In genomic region chr1:2375246-2375922, GRCh38 we compare ENCODE assay signal across 24 cellular contexts. TPM values are rescaled to one million over a fixed set of nuclear protein-coding genes. Genes with fewer than 3 reads are reported as not detected.
A peak's percentile ranks its signal among the peaks of the same experiment; 100 is the strongest.
DNase-seq lines count a peak whose midpoint lies in the region; ATAC-seq, FAIRE-seq and TF ChIP-seq lines count a peak whose summit lies in the region.
"Had no signal": no experiment of that assay in that cellular context is flagged by ENCODE, and none has a peak within 500 bp of the region (broad histone marks: within the 10 kb centered on the region; RNA-seq: fewer than 3 reads in every experiment).

No MANE protein-coding gene starts in this region.

- peaks cover 0 to 51% of the 10 kb centered on the region in 2 experiments; a peak in 1 of 5 replicates for H3K4me1 ChIP-seq in K562 (replicated peaks in 1 of 2; ENCODE audit: control insufficient read depth in 2 of 2, insufficient read depth in 2 of 2, low read length in 2 of 2)
- no peaks in the 10 kb centered on the region for H3K4me1 ChIP-seq in neural progenitor cell
- H3K4me1 ChIP-seq: gastroesophageal sphincter, tibial nerve had no signal

- no peak overlapping the region for H3K27ac ChIP-seq in K562 (ENCODE audit: extremely low read depth, low read depth, low read length)
- H3K27ac ChIP-seq in neural progenitor cell, result no peak overlapping the region
- H3K27ac ChIP-seq: gastroesophageal sphincter, tibial nerve had no signal

- H3K27me3 ChIP-seq in K562 (ENCODE audit: control insufficient read depth in 2 of 2, insufficient read depth in 2 of 2, low read length in 2 of 2) (peaks cover 66 to 99% of the 10 kb centered on the region in 2 experiments), neural progenitor cell (no peaks in the 10 kb centered on the region)
- H3K27me3 ChIP-seq: gastroesophageal sphincter, tibial nerve had no signal

- no peak overlapping the region for H2AFZ ChIP-seq in K562 (ENCODE audit: low read depth, low read length)
- no peak overlapping the region for H2AFZ ChIP-seq in neural progenitor cell (replicated peaks)

- POLR2A ChIA-PET in K562 (lab: Yijun Ruan, JAX), result no interaction called here

- intact Hi-C loops in natural killer cell (cut with micrococcal nuclease), result no loop called here
- intact Hi-C loops in K562 (cut with micrococcal nuclease), result loop anchor here (10.0 kb wide), 1 partner anchor 61 kb away; no protein-coding TSS in a partner anchor

- no peak for TF ChIP-seq POLR2A in K562 (conservative IDR thresholded peaks at IDR 0.05)

- no peak overlapping the region for H3K4me3 Mint-ChIP-seq in natural killer cell treated with Interleukin-12 subunit alpha and Interleukin-12 subunit beta and Interleukin-15 and Interleukin-18, amount 100 ng/mL, for 72 hours
- no peak overlapping the region for H3K4me3 Mint-ChIP-seq in natural killer cell
- no peak overlapping the region for H3K4me3 Mint-ChIP-seq in neural progenitor cell
- H3K4me3 Mint-ChIP-seq: activated naive CD4-positive, alpha-beta T cell treated with anti-CD3 and anti-CD28 coated beads, Interleukin-2, amount 10 ng/mL, durations not matched to agents 7 days and 5 days; T-cell had no signal

- no peaks in the 10 kb centered on the region for H3K4me1 Mint-ChIP-seq in natural killer cell treated with Interleukin-12 subunit alpha and Interleukin-12 subunit beta and Interleukin-15 and Interleukin-18, amount 100 ng/mL, for 72 hours (ENCODE audit: low read depth in 2 of 2)
- no peaks in the 10 kb centered on the region for H3K4me1 Mint-ChIP-seq in natural killer cell
- H3K4me1 Mint-ChIP-seq in neural progenitor cell, result peaks cover 4% of the 10 kb centered on the region
- H3K4me1 Mint-ChIP-seq: activated naive CD4-positive, alpha-beta T cell treated with anti-CD3 and anti-CD28 coated beads, Interleukin-2, amount 10 ng/mL, durations not matched to agents 7 days and 5 days; T-cell had no signal

- no peaks in the 10 kb centered on the region for H3K36me3 ChIP-seq in K562 (ENCODE audit: control insufficient read depth, insufficient read depth, low read length)
- H3K36me3 ChIP-seq in neural progenitor cell, result no peaks in the 10 kb centered on the region

- H4K20me1 ChIP-seq in K562 (replicated peaks; ENCODE audit: control insufficient read depth, insufficient read depth, low read length), result peaks cover 10% of the 10 kb centered on the region
- H4K20me1 ChIP-seq in neural progenitor cell (ENCODE audit: low read depth), result no peaks in the 10 kb centered on the region

- no peak for TF ChIP-seq EP300 in K562 (IDR thresholded peaks at IDR 0.05; ENCODE audit: low read length)

- H3K9me3 ChIP-seq in K562 (replicated peaks; ENCODE audit: control insufficient read depth, insufficient read depth, low read depth, low read length) (no peaks in the 10 kb centered on the region), neural progenitor cell (ENCODE audit: low read depth) (no peaks in the 10 kb centered on the region)
- H3K9me3 ChIP-seq: gastroesophageal sphincter, tibial nerve had no signal

- H3K4me3 ChIP-seq in K562, result no peak overlapping the region
- no peak overlapping the region for H3K4me3 ChIP-seq in neural progenitor cell
- H3K4me3 ChIP-seq: gastroesophageal sphincter, lung, tibial nerve had no signal

- no peaks in the 10 kb centered on the region for H3K79me2 ChIP-seq in K562 (ENCODE audit: control insufficient read depth, insufficient read depth, low read length)
- H3K79me2 ChIP-seq in neural progenitor cell (ENCODE audit: low read depth), result no peaks in the 10 kb centered on the region

- no peak overlapping the region for H3K4me2 ChIP-seq in K562 (ENCODE audit: insufficient read depth, low read length)
- no peak overlapping the region for H3K4me2 ChIP-seq in neural progenitor cell

- H3K9me1 ChIP-seq in K562 (ENCODE audit: control insufficient read depth, insufficient read depth, low read length), result no peaks in the 10 kb centered on the region

- no peak for TF ChIP-seq RAD21 in K562 (CRISPR knock-in tag; conservative IDR thresholded peaks at IDR 0.05 in 1 of 2, IDR thresholded peaks at IDR 0.05 in 1 of 2)

- H3K27ac Mint-ChIP-seq in natural killer cell treated with Interleukin-12 subunit alpha and Interleukin-12 subunit beta and Interleukin-15 and Interleukin-18, amount 100 ng/mL, for 72 hours, result no peak overlapping the region
- H3K27ac Mint-ChIP-seq in natural killer cell (no peak overlapping the region), neural progenitor cell (no peak overlapping the region)
- H3K27ac Mint-ChIP-seq: activated naive CD4-positive, alpha-beta T cell treated with anti-CD3 and anti-CD28 coated beads, Interleukin-2, amount 10 ng/mL, durations not matched to agents 7 days and 5 days; T-cell had no signal

- 2% methylated on average over 21 of the region's 23 CpGs for WGBS in K562 (ENCODE audit: insufficient coverage, low coverage, missing lambda C conversion rate)

- FAIRE-seq in K562 (lab: Jason Lieb, UNC), result no peak
- FAIRE-seq in HTR-8/SVneo (lab: Jason Lieb, UNC), result no peak
- FAIRE-seq: endothelial cell of umbilical vein, islet of Langerhans had no signal

- H3K27me3 Mint-ChIP-seq in natural killer cell treated with Interleukin-12 subunit alpha and Interleukin-12 subunit beta and Interleukin-15 and Interleukin-18, amount 100 ng/mL, for 72 hours, result no peaks in the 10 kb centered on the region
- H3K27me3 Mint-ChIP-seq in natural killer cell (ENCODE audit: low read depth in 2 of 2) (no peaks in the 10 kb centered on the region), neural progenitor cell (ENCODE audit: insufficient read depth, low read depth) (peaks cover 2% of the 10 kb centered on the region)
- H3K27me3 Mint-ChIP-seq: activated naive CD4-positive, alpha-beta T cell treated with anti-CD3 and anti-CD28 coated beads, Interleukin-2, amount 10 ng/mL, durations not matched to agents 7 days and 5 days; T-cell had no signal

- BruUV-seq in K562 (replicated peaks; lab: Mats Ljungman, UMichigan), result no TSS peak

- CTCF ChIA-PET in K562 (lab: Yijun Ruan, JAX; ENCODE audit: low intra/inter-chr PET ratio), result no interaction called here

- no peak for ATAC-seq in natural killer cell treated with Interleukin-12 subunit alpha and Interleukin-12 subunit beta and Interleukin-15 and Interleukin-18, amount 100 ng/mL, for 72 hours
- ATAC-seq in natural killer cell (no peak), K562 (no peak; the same call in 2 of the 3 replicates)
- ATAC-seq: gastroesophageal sphincter, T-cell had no signal

- in situ Hi-C loops in K562 (cut with MboI), result loop anchor here (10.0 kb wide), 1 partner anchor 181 kb away; the partner anchor contains the start of gene FAAP20

- H3K36me3 Mint-ChIP-seq in natural killer cell treated with Interleukin-12 subunit alpha and Interleukin-12 subunit beta and Interleukin-15 and Interleukin-18, amount 100 ng/mL, for 72 hours, result no peaks in the 10 kb centered on the region
- H3K36me3 Mint-ChIP-seq in natural killer cell, result no peaks in the 10 kb centered on the region
- peaks cover 6% of the 10 kb centered on the region for H3K36me3 Mint-ChIP-seq in neural progenitor cell
- H3K36me3 Mint-ChIP-seq: activated naive CD4-positive, alpha-beta T cell treated with anti-CD3 and anti-CD28 coated beads, Interleukin-2, amount 10 ng/mL, durations not matched to agents 7 days and 5 days had no signal

- TF ChIP-seq CTCF in natural killer cell (IDR thresholded peaks at IDR 0.05) (no peak), K562 (IDR thresholded peaks at IDR 0.05 in 2 of 3, conservative IDR thresholded peaks at IDR 0.05 in 1 of 3; ENCODE audit: insufficient read depth in 2 of 3, low read depth in 1 of 3, low read length in 3 of 3) (no peak), neural progenitor cell (IDR thresholded peaks at IDR 0.05) (no peak)

- H3F3A ChIP-seq in neural progenitor cell (ENCODE audit: low read depth), result no peaks in the 10 kb centered on the region

- peak; percentile 57 for DNase-seq in natural killer cell treated with Interleukin-12 subunit alpha and Interleukin-12 subunit beta and Interleukin-15 and Interleukin-18, amount 100 ng/mL, for 72 hours (ENCODE audit: low spot score)
- DNase-seq in natural killer cell (no peak), K562 (ENCODE audit: extremely low read depth in 1 of 4, low spot score in 3 of 4) (no peak), neural progenitor cell (ENCODE audit: low spot score) (no peak), DMS53 (lab: John Stamatoyannopoulos, UW) (no peak), NCI-H524 (lab: John Stamatoyannopoulos, UW) (no peak), NCI-H1694 treated with DMSO at 0.1 percent for 48 hours (lab: John Stamatoyannopoulos, UW) (no peak), HTR-8/SVneo (ENCODE audit: insufficient read length, low spot score) (no peak)
- DNase-seq: activated CD4-positive, alpha-beta T cell treated with anti-CD3 and anti-CD28 coated beads, Interleukin-2, amount 50 U/mL, for 4 hours; activated CD4-positive, CD25-positive, alpha-beta regulatory T cell; activated naive CD4-positive, alpha-beta T cell treated with anti-CD3 and anti-CD28 coated beads, Interleukin-2, amount 10 ng/mL, durations not matched to agents 7 days and 5 days; amniotic stem cell; C1 segment of cervical spinal cord; DMS79 treated with DMSO at 0.1 percent for 48 hours; HCEC 1CT; NCI-H146; NCI-H510A treated with DMSO at 0.1 percent for 48 hours; stimulated activated CD8-positive, alpha-beta memory T cell treated with anti-CD3 and anti-CD28 coated beads, Interleukin-4, amount 100 ng/mL, for 48 hours; T-cell had no signal

- H3K9ac ChIP-seq in K562 (ENCODE audit: insufficient read depth in 1 of 2, low read depth in 2 of 2, low read length in 2 of 2) (peak overlapping the region in 1 of 2 experiments; percentile 33; a peak in 1 of 4 replicates), neural progenitor cell (peak overlapping the region; percentile 55)

- H3K9me3 Mint-ChIP-seq in natural killer cell treated with Interleukin-12 subunit alpha and Interleukin-12 subunit beta and Interleukin-15 and Interleukin-18, amount 100 ng/mL, for 72 hours, result no peaks in the 10 kb centered on the region
- H3K9me3 Mint-ChIP-seq in natural killer cell, result no peaks in the 10 kb centered on the region
- H3K9me3 Mint-ChIP-seq in neural progenitor cell, result no peaks in the 10 kb centered on the region
- H3K9me3 Mint-ChIP-seq: activated naive CD4-positive, alpha-beta T cell treated with anti-CD3 and anti-CD28 coated beads, Interleukin-2, amount 10 ng/mL, durations not matched to agents 7 days and 5 days; T-cell had no signal

RNA-seq across cellular contexts. Expression of gene MORN1, which starts 16.0 kb away (rescaled TPM):
- 1 to 10 TPM; 4.0 to 7.5 TPM for total RNA-seq in natural killer cell treated with Interleukin-12 subunit alpha and Interleukin-12 subunit beta and Interleukin-15 and Interleukin-18, amount 100 ng/mL, for 72 hours
- total RNA-seq in natural killer cell (1 to 10 TPM; 8.0 to 9.3 (median 8.8) TPM), K562 (2014; rRNA removed) (6.1 and 9.3 TPM in 2 replicates), K562 (2014; rRNA removed; fragmentation: Illumina TruSeq; extraction: Trizol) (2.3 and 2.9 TPM in 2 replicates), K562 (2015; rRNA removed; fragmentation: Illumina TruSeq; extraction: Trizol) (4.7 and 5.5 TPM in 2 replicates), K562 (2021) (5.1 and 7.6 TPM in 2 replicates), neural progenitor cell (ENCODE audit: low replicate concordance) (7.0 and 15.5 TPM in 2 replicates)
- total RNA-seq in K562 (2011; cell fraction: chromatin; rRNA removed; ENCODE audit: low replicate concordance), result 24.9 and 49.4 TPM in 2 replicates
- 26.6 and 36.7 TPM in 2 replicates for total RNA-seq in K562 (2011; cell fraction: nucleolus; rRNA removed)
- total RNA-seq in K562 (2011; cell fraction: nucleoplasm; rRNA removed), result 26.9 and 29.6 TPM in 2 replicates
- polyA plus RNA-seq in K562 (2011; rRNA removed) (3.9 and 4.4 TPM in 2 replicates), K562 (2014; fragmentation: Illumina TruSeq; extraction: Trizol) (1.8 and 2.7 TPM in 2 replicates), K562 (2014; fragmentation: Nextera tagmentation; extraction: Ambion mirVana) (under 1 TPM; 0.24 to 0.35 TPM), K562 (2014; rRNA removed) (4.2 and 5.8 TPM in 2 replicates)
- 4.3 and 4.7 TPM in 2 replicates for polyA plus RNA-seq in K562 (2011; cell fraction: cytosol; rRNA removed)
- polyA plus RNA-seq in K562 (2011; cell fraction: nucleus; rRNA removed), result 10.6 and 16.9 TPM in 2 replicates
- 3.6 and 6.3 TPM in 2 replicates for polyA plus RNA-seq in K562 (2012)
- polyA minus RNA-seq in K562 (2011; rRNA and poly(A)+ RNA removed), result 5.5 and 9.6 TPM in 2 replicates
- 4.8 and 5.6 TPM in 2 replicates for polyA minus RNA-seq in K562 (2011; cell fraction: cytosol; rRNA and poly(A)+ RNA removed)
- polyA minus RNA-seq in K562 (2011; cell fraction: nucleus; rRNA and poly(A)+ RNA removed), result 11.7 and 12.0 TPM in 2 replicates

RNA-seq across cellular contexts. Expression of gene RER1, which starts 16.3 kb away (rescaled TPM):
- total RNA-seq in natural killer cell treated with Interleukin-12 subunit alpha and Interleukin-12 subunit beta and Interleukin-15 and Interleukin-18, amount 100 ng/mL, for 72 hours, result 100 to 1,000 TPM; 139 to 161 TPM
- total RNA-seq in natural killer cell (10 to 100 TPM; 89.2 to 98.9 (median 91.9) TPM), K562 (2014; rRNA removed) (63.1 and 109 TPM in 2 replicates), K562 (2014; rRNA removed; fragmentation: Illumina TruSeq; extraction: Trizol) (183 and 211 TPM in 2 replicates), K562 (2015; rRNA removed; fragmentation: Illumina TruSeq; extraction: Trizol) (146 and 153 TPM in 2 replicates), K562 (2021) (219 and 235 TPM in 2 replicates), neural progenitor cell (ENCODE audit: low replicate concordance) (39.1 and 42.5 TPM in 2 replicates)
- total RNA-seq in K562 (2011; cell fraction: chromatin; rRNA removed; ENCODE audit: low replicate concordance), result 270 and 338 TPM in 2 replicates
- 175 and 181 TPM in 2 replicates for total RNA-seq in K562 (2011; cell fraction: nucleolus; rRNA removed)
- total RNA-seq in K562 (2011; cell fraction: nucleoplasm; rRNA removed), result 289 and 345 TPM in 2 replicates
- polyA plus RNA-seq in K562 (2011; rRNA removed) (316 and 354 TPM in 2 replicates), K562 (2014; fragmentation: Illumina TruSeq; extraction: Trizol) (299 and 323 TPM in 2 replicates), K562 (2014; fragmentation: Nextera tagmentation; extraction: Ambion mirVana) (10 to 100 TPM; 19.6 to 34.5 TPM), K562 (2014; rRNA removed) (216 and 249 TPM in 2 replicates)
- 218 and 437 TPM in 2 replicates for polyA plus RNA-seq in K562 (2011; cell fraction: cytosol; rRNA removed)
- polyA plus RNA-seq in K562 (2011; cell fraction: nucleus; rRNA removed), result 267 and 372 TPM in 2 replicates
- polyA plus RNA-seq in K562 (2012), result 133 and 293 TPM in 2 replicates
- 304 and 371 TPM in 2 replicates for polyA minus RNA-seq in K562 (2011; rRNA and poly(A)+ RNA removed)
- 79.7 and 109 TPM in 2 replicates for polyA minus RNA-seq in K562 (2011; cell fraction: cytosol; rRNA and poly(A)+ RNA removed)
- polyA minus RNA-seq in K562 (2011; cell fraction: nucleus; rRNA and poly(A)+ RNA removed), result 23.0 and 33.4 TPM in 2 replicates

RNA-seq across cellular contexts. Expression of gene PEX10, which starts 37.0 kb away (rescaled TPM):
- 10 to 100 TPM; 10.7 to 18.9 TPM for total RNA-seq in natural killer cell treated with Interleukin-12 subunit alpha and Interleukin-12 subunit beta and Interleukin-15 and Interleukin-18, amount 100 ng/mL, for 72 hours
- total RNA-seq in natural killer cell, result 10 to 100 TPM in 1 of 3 donors, 1 to 10 TPM in 2; 8.1 to 11.1 (median 9.8) TPM
- total RNA-seq in K562 (2011; cell fraction: chromatin; rRNA removed; ENCODE audit: low replicate concordance), result 13.3 and 27.8 TPM in 2 replicates
- 23.4 and 30.4 TPM in 2 replicates for total RNA-seq in K562 (2011; cell fraction: nucleolus; rRNA removed)
- 18.3 and 19.9 TPM in 2 replicates for total RNA-seq in K562 (2011; cell fraction: nucleoplasm; rRNA removed)
- total RNA-seq in K562 (2014; rRNA removed), result 24.5 and 26.2 TPM in 2 replicates
- total RNA-seq in K562 (2014; rRNA removed; fragmentation: Illumina TruSeq; extraction: Trizol), result 5.6 and 5.7 TPM in 2 replicates
- total RNA-seq in K562 (2015; rRNA removed; fragmentation: Illumina TruSeq; extraction: Trizol), result 8.4 and 9.3 TPM in 2 replicates
- total RNA-seq in K562 (2021), result 18.2 and 18.7 TPM in 2 replicates
- 8.7 and 9.4 TPM in 2 replicates for polyA plus RNA-seq in K562 (2011; rRNA removed)
- polyA plus RNA-seq in K562 (2011; cell fraction: cytosol; rRNA removed), result 9.6 and 19.3 TPM in 2 replicates
- 18.8 and 28.5 TPM in 2 replicates for polyA plus RNA-seq in K562 (2011; cell fraction: nucleus; rRNA removed)
- polyA plus RNA-seq in K562 (2012), result 9.3 and 13.4 TPM in 2 replicates
- polyA plus RNA-seq in K562 (2014; fragmentation: Illumina TruSeq; extraction: Trizol), result 6.4 and 10.6 TPM in 2 replicates
- under 1 TPM; 0.03 to 0.11 TPM for polyA plus RNA-seq in K562 (2014; fragmentation: Nextera tagmentation; extraction: Ambion mirVana)
- polyA plus RNA-seq in K562 (2014; rRNA removed), result 18.8 and 22.5 TPM in 2 replicates
- 3.5 and 3.9 TPM in 2 replicates for polyA minus RNA-seq in K562 (2011; rRNA and poly(A)+ RNA removed)
- 5.4 and 14.7 TPM in 2 replicates for polyA minus RNA-seq in K562 (2011; cell fraction: cytosol; rRNA and poly(A)+ RNA removed)
- 11.1 and 14.0 TPM in 2 replicates for polyA minus RNA-seq in K562 (2011; cell fraction: nucleus; rRNA and poly(A)+ RNA removed)
- total RNA-seq in neural progenitor cell (ENCODE audit: low replicate concordance), result 15.1 and 39.3 TPM in 2 replicates
